9 cellular contexts compared by ENCODE assay signal in the genomic region with DNA sequence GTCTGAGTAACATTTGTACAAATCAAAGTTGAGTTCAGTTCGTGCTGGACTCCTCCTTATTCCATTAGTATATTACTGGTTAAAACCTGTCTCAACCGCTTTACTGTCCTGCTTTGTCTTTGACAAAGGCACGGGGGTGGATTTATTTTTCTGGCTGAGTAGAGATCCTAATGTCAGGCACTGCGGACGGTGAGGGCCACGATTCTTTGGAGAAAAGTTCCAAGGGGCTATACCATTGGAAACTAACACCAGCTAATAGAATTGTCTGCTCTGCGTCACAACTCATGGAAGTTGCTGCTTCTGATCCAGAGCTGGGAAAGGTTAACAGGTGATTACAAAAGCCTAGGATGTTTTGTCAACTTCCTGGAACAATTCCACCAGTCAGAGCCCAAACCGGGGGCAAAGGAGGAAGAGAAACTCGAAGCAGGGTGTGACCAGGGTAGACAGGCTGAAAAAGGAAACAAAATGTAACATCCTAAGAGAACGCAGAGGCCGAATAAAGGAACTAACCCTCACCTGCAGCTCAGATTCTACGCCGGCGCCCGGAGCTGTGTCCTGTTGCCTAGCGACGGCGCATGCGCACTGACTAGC. TPM values are rescaled to one million over a fixed set of nuclear protein-coding genes. Genes with fewer than 3 reads are reported as not detected.
DNase-seq lines count a peak whose midpoint lies in the region; ATAC-seq and TF ChIP-seq lines count a peak whose summit lies in the region.
"Had no signal": no experiment of that assay in that cellular context is flagged by ENCODE, and none has a peak within 500 bp of the region (broad histone marks: within the 10 kb centered on the region; RNA-seq: fewer than 3 reads in every experiment).

No MANE protein-coding gene starts in this region.

- ATAC-seq in GM19455 (IDR thresholded peaks at IDR 0.05; ENCODE audit: unreplicated experiment) (peak; percentile 86), HG03439 (IDR thresholded peaks at IDR 0.05; ENCODE audit: unreplicated experiment) (no peak)

- peaks cover 18 to 28% (median 22%) of the 10 kb centered on the region in 10 experiments for H3K4me1 ChIP-seq in BLaER1 treated with 17β-estradiol and CSF1 and Interleukin-3, amounts not matched to agents 10 nM and 100 nM
- H3K4me1 ChIP-seq in mammary epithelial cell (ENCODE audit: insufficient read depth, low read length) (peaks cover 9% of the 10 kb centered on the region), mononuclear cell (ENCODE audit: insufficient read depth, low read length) (peaks cover 27% of the 10 kb centered on the region)

- intact Hi-C loops in mammary epithelial cell (cut with micrococcal nuclease), result loop anchor here (10.0 kb wide), 1 partner anchor 180 kb away; no protein-coding TSS in a partner anchor

- in situ Hi-C loops in mammary epithelial cell (cut with MboI; ENCODE audit: low sequenced_read_pairs in 2 of 2), result no loop called here

- no peak for TF ChIP-seq CTCF in mammary epithelial cell (conservative IDR thresholded peaks at IDR 0.05 in 1 of 2, IDR thresholded peaks at IDR 0.05 in 1 of 2; ENCODE audit: extremely low read depth in 1 of 2, insufficient read depth in 1 of 2, low read depth in 1 of 2, low read length in 2 of 2)

- DNase-seq in MG63 (no peak), mammary epithelial cell (no peak), epidermal melanocyte (ENCODE audit: insufficient read length, low spot score) (no peak), NCI-H446 treated with DMSO at 0.1 percent for 48 hours (lab: John Stamatoyannopoulos, UW) (no peak)

- no peaks in the 10 kb centered on the region for H3K27me3 ChIP-seq in BLaER1 treated with 17β-estradiol and CSF1 and Interleukin-3, amounts not matched to agents 10 nM and 100 nM
- H3K27me3 ChIP-seq in MG63, result no peaks in the 10 kb centered on the region
- H3K27me3 ChIP-seq in mammary epithelial cell (ENCODE audit: insufficient read depth, low read length), result no peaks in the 10 kb centered on the region
- H3K27me3 ChIP-seq in mononuclear cell (ENCODE audit: insufficient read depth, low read length), result no peaks in the 10 kb centered on the region

- 1% methylated on average over 18 of the region's 19 CpGs for whole genome bisulfite sequencing in mammary epithelial cell (ENCODE audit: low coverage, missing lambda C conversion rate)

- peak overlapping the region; percentile 69 to 94 (median 89); a peak in 21 of 22 replicates for H3K27ac ChIP-seq in BLaER1 treated with 17β-estradiol and CSF1 and Interleukin-3, amounts not matched to agents 10 nM and 100 nM
- peak overlapping the region; percentile 44 for H3K27ac ChIP-seq in mammary epithelial cell (ENCODE audit: insufficient read depth, low read depth, low read length)

- dilution Hi-C loops in mammary epithelial cell (cut with HindIII; ENCODE audit: low sequenced_read_pairs), result no loop called here

- no peaks in the 10 kb centered on the region for H3K79me2 ChIP-seq in mammary epithelial cell (ENCODE audit: insufficient read depth, low read length)

- no TSS peak for BruUV-seq in mammary epithelial cell (replicated peaks; lab: Mats Ljungman, UMichigan)

- no peaks in the 10 kb centered on the region for H3K36me3 ChIP-seq in BLaER1 treated with 17β-estradiol and CSF1 and Interleukin-3, amounts not matched to agents 10 nM and 100 nM
- no peaks in the 10 kb centered on the region for H3K36me3 ChIP-seq in MG63
- no peaks in the 10 kb centered on the region for H3K36me3 ChIP-seq in mammary epithelial cell (ENCODE audit: insufficient read depth, low read length)

- no peaks in the 10 kb centered on the region for H4K20me1 ChIP-seq in BLaER1 treated with 17β-estradiol and CSF1 and Interleukin-3, amounts not matched to agents 10 nM and 100 nM
- no peaks in the 10 kb centered on the region for H4K20me1 ChIP-seq in mammary epithelial cell (ENCODE audit: insufficient read depth, low read length)

- H3K9ac ChIP-seq in BLaER1 treated with 17β-estradiol and CSF1 and Interleukin-3, amounts not matched to agents 10 nM and 100 nM, result peak overlapping the region; percentile 77 to 87 (median 85)
- peak overlapping the region; percentile 45 for H3K9ac ChIP-seq in mammary epithelial cell (ENCODE audit: insufficient read depth, low read length)

- H3K4me2 ChIP-seq in BLaER1 treated with 17β-estradiol and CSF1 and Interleukin-3, amounts not matched to agents 10 nM and 100 nM, result peak overlapping the region; percentile 68 to 89 (median 78)
- H3K4me2 ChIP-seq in mammary epithelial cell (ENCODE audit: insufficient read depth, low read depth, low read length), result peak overlapping the region; percentile 87

- H2AFZ ChIP-seq in mammary epithelial cell (ENCODE audit: low read depth, low read length), result peak overlapping the region; percentile 93

- H3K9me3 ChIP-seq in BLaER1 treated with 17β-estradiol and CSF1 and Interleukin-3, amounts not matched to agents 10 nM and 100 nM (replicated peaks in 1 of 11), result peaks cover 26 to 34% (median 30%) of the 10 kb centered on the region in 11 experiments
- H3K9me3 ChIP-seq in MG63 (no peaks in the 10 kb centered on the region), mammary epithelial cell (replicated peaks; ENCODE audit: insufficient read depth, low read length) (no peaks in the 10 kb centered on the region), mononuclear cell (ENCODE audit: low read depth, low read length) (no peaks in the 10 kb centered on the region)

- CTCF ChIA-PET in mammary epithelial cell (lab: Charles Lee; ENCODE audit: low non-redundant PET), result interaction anchor here (0.5 kb wide), 1 partner anchor 62 kb away, joined by 4 read pairs; a partner anchor contains a TSS

- H3K4me3 ChIP-seq in BLaER1 treated with 17β-estradiol and CSF1 and Interleukin-3, amounts not matched to agents 10 nM and 100 nM, result peak overlapping the region; percentile 58 to 73 (median 66)
- peak overlapping the region; percentile 42 for H3K4me3 ChIP-seq in MG63
- H3K4me3 ChIP-seq in mammary epithelial cell (replicated peaks in 1 of 3; ENCODE audit: insufficient read depth in 1 of 3, low read depth in 2 of 3, low read length in 3 of 3), result peak overlapping the region; percentile 41 to 59 (median 55)
- peak overlapping the region; percentile 43 for H3K4me3 ChIP-seq in mononuclear cell (ENCODE audit: low read length)

RNA-seq across cellular contexts. Expression of a gene that starts 12.4 kb away (rescaled TPM):
- total RNA-seq in MG63 (2014; rRNA removed; shearing (Covaris generic); ENCODE audit: low replicate concordance), result not detected in 2 replicates
- total RNA-seq in mammary epithelial cell, result not detected
- polyA plus RNA-seq in mammary epithelial cell, result not detected
- polyA minus RNA-seq in mammary epithelial cell, result not detected
- total RNA-seq in mononuclear cell, result not detected

RNA-seq across cellular contexts. Expression of a gene that starts 38.2 kb away (rescaled TPM):
- total RNA-seq in MG63 (2014; rRNA removed; shearing (Covaris generic); ENCODE audit: low replicate concordance), result 0.47 TPM in 1 of 2 replicates, not detected in the other
- total RNA-seq in mammary epithelial cell (under 1 TPM; 0.17 to 0.24 TPM), mononuclear cell (not detected)
- polyA plus RNA-seq in mammary epithelial cell, result 0.85 TPM
- polyA minus RNA-seq in mammary epithelial cell, result not detected
- total RNA-seq: NCI-H460 had no signal
